Comparison of ENCODE assay signal across 10 cellular contexts in the genomic region with DNA sequence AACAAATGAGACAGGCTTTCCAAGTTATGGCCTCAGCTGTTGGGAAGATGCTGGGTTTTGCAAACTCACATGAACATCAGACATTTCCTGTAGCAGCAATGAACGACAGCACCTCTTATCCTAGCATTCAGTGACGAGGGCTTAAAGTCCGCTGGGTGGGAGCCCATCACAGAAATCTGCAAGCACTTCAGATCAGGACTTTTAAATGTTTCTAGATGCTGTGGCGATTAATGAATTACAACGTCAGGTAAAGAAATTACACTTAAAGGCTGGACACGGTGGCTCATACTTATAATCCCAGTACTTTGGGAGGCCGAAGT. TPM values are rescaled to one million over a fixed set of nuclear protein-coding genes. Genes with fewer than 3 reads are reported as not detected.
A peak's percentile ranks its signal among the peaks of the same experiment; 100 is the strongest.
DNase-seq lines count a peak whose midpoint lies in the region; TF ChIP-seq lines count a peak whose summit lies in the region.
"Had no signal": no experiment of that assay in that cellular context is flagged by ENCODE, and none has a peak within 500 bp of the region (broad histone marks: within the 10 kb centered on the region; RNA-seq: fewer than 3 reads in every experiment).

No MANE protein-coding gene starts in this region.

- H3K79me1 ChIP-seq in mesenchymal stem cell (replicated peaks; ENCODE audit: low read length, poor library complexity, severe bottlenecking) = peaks cover 6% of the 10 kb centered on the region

- H2BK5ac ChIP-seq in mesenchymal stem cell (ENCODE audit: low read depth, low read length, poor library complexity, severe bottlenecking) = no peak overlapping the region

- no peak overlapping the region for H3K23ac ChIP-seq in mesenchymal stem cell (ENCODE audit: low read length in 2 of 2)

- H2AFZ ChIP-seq in mesenchymal stem cell (ENCODE audit: low read depth, low read length) = no peak overlapping the region

- no peak overlapping the region for H2AK5ac ChIP-seq in mesenchymal stem cell (ENCODE audit: low read length, severe bottlenecking)

- H3K9ac ChIP-seq in mesenchymal stem cell (ENCODE audit: low read length) = peak overlapping the region; percentile 99

- peaks cover 40 to 48% of the 10 kb centered on the region in 2 experiments for H3K36me3 ChIP-seq in mesenchymal stem cell (ENCODE audit: control insufficient read depth in 1 of 2, insufficient read depth in 2 of 2, low read depth in 1 of 2, low read length in 2 of 2)
- H3K36me3 ChIP-seq: neutrophil had no signal

- H3K4me1 ChIP-seq in mesenchymal stem cell (ENCODE audit: control insufficient read depth, insufficient read depth, low read depth, low read length) = peaks cover 42% of the 10 kb centered on the region

- no peak overlapping the region for H2BK120ac ChIP-seq in mesenchymal stem cell (ENCODE audit: low read depth, low read length)

- no peak overlapping the region for H2BK12ac ChIP-seq in mesenchymal stem cell (ENCODE audit: low read length in 2 of 2)

- H2BK15ac ChIP-seq in mesenchymal stem cell (ENCODE audit: low read depth, poor library complexity, severe bottlenecking) = no peak overlapping the region

- WGBS in mesenchymal stem cell = 94% methylated on average over 5 of the region's 7 CpGs

- H3K9me3 ChIP-seq in mesenchymal stem cell (ENCODE audit: control insufficient read depth, low read length) = no peaks in the 10 kb centered on the region
- H3K9me3 ChIP-seq: neutrophil had no signal

- H3K18ac ChIP-seq in mesenchymal stem cell (ENCODE audit: low read depth in 1 of 2, low read length in 2 of 2) = no peak overlapping the region

- TF ChIP-seq CTCF in 22Rv1 (IDR thresholded peaks at IDR 0.05) (no peak), HFF-Myc (IDR thresholded peaks at IDR 0.05; ENCODE audit: low read depth, low read length, missing control alignments) (no peak)

- DNase-seq in HFF-Myc (ENCODE audit: extremely low read depth, low read depth) = no peak
- peak; percentile 26 for DNase-seq in amniotic epithelial cell (ENCODE audit: low read depth)
- DNase-seq in mesenchymal stem cell = no peak
- DNase-seq in cortex of kidney (lab: John Stamatoyannopoulos, UW) = no peak
- DNase-seq in NCI-H345 treated with DMSO at 0.1 percent for 48 hours (lab: John Stamatoyannopoulos, UW; ENCODE audit: unreplicated experiment) = no peak
- no peak for DNase-seq in AML-193 (lab: John Stamatoyannopoulos, UW)
- DNase-seq in mucosa of gallbladder (ENCODE audit: low spot score) = no peak
- DNase-seq: WERI-Rb-1 had no signal

- no peak overlapping the region for H4K8ac ChIP-seq in mesenchymal stem cell (ENCODE audit: low read length)

- H3K14ac ChIP-seq in mesenchymal stem cell (ENCODE audit: low read length in 2 of 2) = no peak overlapping the region

- no peak overlapping the region for H3K4me2 ChIP-seq in mesenchymal stem cell (ENCODE audit: low read length, poor library complexity, severe bottlenecking)

- peak overlapping the region; percentile 92 for H3K4me3 ChIP-seq in HFF-Myc (replicated peaks; ENCODE audit: low read depth, low read length)
- H3K4me3 ChIP-seq in mesenchymal stem cell (ENCODE audit: insufficient read depth in 1 of 2, low read depth in 1 of 2, low read length in 2 of 2) = peak overlapping the region in 1 of 2 experiments; percentile 98

- H3K27ac ChIP-seq in 22Rv1 (peak overlapping the region; percentile 89), mesenchymal stem cell (ENCODE audit: low read length, poor library complexity, severe bottlenecking) (no peak overlapping the region)
- H3K27ac ChIP-seq: neutrophil, WERI-Rb-1 had no signal

- no peaks in the 10 kb centered on the region for H3K27me3 ChIP-seq in mesenchymal stem cell (ENCODE audit: control insufficient read depth in 1 of 2, insufficient read depth in 1 of 2, low read length in 2 of 2)
- H3K27me3 ChIP-seq: neutrophil had no signal

- no peak overlapping the region for H4K91ac ChIP-seq in mesenchymal stem cell (ENCODE audit: low read length)

- H3K4ac ChIP-seq in mesenchymal stem cell (ENCODE audit: low read depth in 1 of 2, low read length in 2 of 2) = no peak overlapping the region

RNA-seq across cellular contexts. Expression of gene AEN, which starts 3.8 kb away (rescaled TPM):
- polyA plus RNA-seq in mesenchymal stem cell (2013, experiment 1 of 2) = 26.2 TPM
- 25.8 TPM for polyA plus RNA-seq in mesenchymal stem cell (2013, experiment 2 of 2)
- total RNA-seq in mucosa of gallbladder = 34.4 TPM

RNA-seq across cellular contexts. Expression of gene ISG20, which starts 13.9 kb away (rescaled TPM):
- polyA plus RNA-seq in mesenchymal stem cell (2013, experiment 1 of 2) = 3.3 TPM
- 3.6 TPM for polyA plus RNA-seq in mesenchymal stem cell (2013, experiment 2 of 2)
- 383 TPM for total RNA-seq in mucosa of gallbladder
